24 cellular contexts compared by ENCODE assay signal in genomic region chr9:134896834-134897583, GRCh38. TPM values are rescaled to one million over a fixed set of nuclear protein-coding genes. Genes with fewer than 3 reads are reported as not detected.
DNase-seq lines count a peak whose midpoint lies in the region; ATAC-seq, FAIRE-seq and TF ChIP-seq lines count a peak whose summit lies in the region.
"Had no signal": no experiment of that assay in that cellular context is flagged by ENCODE, and none has a peak within 500 bp of the region (broad histone marks: within the 10 kb centered on the region; RNA-seq: fewer than 3 reads in every experiment).

No MANE protein-coding gene starts in this region.

- peaks cover 10% of the 10 kb centered on the region for H3K9me3 Mint-ChIP-seq in activated T-helper 17 cell treated with anti-CD3 and anti-CD28 coated beads, Interleukin-2, amount 50 U/mL, for 72 hours
- H3K9me3 Mint-ChIP-seq: activated naive CD4-positive, alpha-beta T cell treated with anti-CD3 and anti-CD28 coated beads, Interleukin-2, amount 10 ng/mL, durations not matched to agents 7 days and 5 days had no signal

- H3K4me1 Mint-ChIP-seq in activated T-helper 17 cell treated with anti-CD3 and anti-CD28 coated beads, Interleukin-2, amount 50 U/mL, for 72 hours: no peaks in the 10 kb centered on the region
- H3K4me1 Mint-ChIP-seq: activated CD4-positive, alpha-beta T cell treated with anti-CD3 and anti-CD28 coated beads, Interleukin-2, amount 10 ng/mL, durations not matched to agents 24 days and 14 days; activated naive CD4-positive, alpha-beta T cell treated with anti-CD3 and anti-CD28 coated beads, Interleukin-2, amount 10 ng/mL, durations not matched to agents 7 days and 5 days; GM23338; immature natural killer cell; neural crest cell had no signal

- in situ Hi-C loops in HepG2 (cut with HindIII; ENCODE audit: extremely low pct_ligation_motif_present, low pct_unique_long_range_greater_than_20kb): no loop called here

- H3K4me2 ChIP-seq in HepG2 (ENCODE audit: low read depth, low read length) (no peak overlapping the region), Karpas-422 (ENCODE audit: low read depth, low read length, poor library complexity, severe bottlenecking) (no peak overlapping the region)
- H3K4me2 ChIP-seq: GM23338, PC-9 had no signal

- BruUV-seq in HepG2 (replicated peaks; lab: Mats Ljungman, UMichigan): no TSS peak

- DNase-seq in DMS 273 treated with DMSO at 0.1 percent for 48 hours (lab: John Stamatoyannopoulos, UW) (peak; percentile 75), SJCRH30 (no peak), HepG2 (ENCODE audit: low spot score) (no peak), spleen (no peak), putamen (ENCODE audit: low spot score) (no peak), Karpas-422 (no peak)
- DNase-seq: activated CD4-positive, alpha-beta T cell treated with anti-CD3 and anti-CD28 coated beads, Interleukin-2, amount 10 ng/mL, durations not matched to agents 24 days and 14 days; activated naive CD4-positive, alpha-beta T cell treated with anti-CD3 and anti-CD28 coated beads, Interleukin-2, amount 10 ng/mL, durations not matched to agents 7 days and 5 days; Calu3; erythroblast; GDM1; immature natural killer cell; KBM-7; mesendoderm; NCI-H1048; retina had no signal

- H3K4me3 ChIP-seq in SJCRH30: peak overlapping the region; percentile 24
- no peak overlapping the region for H3K4me3 ChIP-seq in HepG2 (replicated peaks in 1 of 3; ENCODE audit: insufficient read depth in 1 of 3, low read depth in 2 of 3, low read length in 3 of 3)
- no peak overlapping the region for H3K4me3 ChIP-seq in spleen
- H3K4me3 ChIP-seq in Karpas-422 (ENCODE audit: low read length): no peak overlapping the region
- H3K4me3 ChIP-seq: GM23338, PC-9 had no signal

- H3K27ac ChIP-seq in SJCRH30: peak overlapping the region; percentile 78
- H3K27ac ChIP-seq in HepG2 (ENCODE audit: extremely low read length, insufficient read depth, low read length): no peak overlapping the region
- peak overlapping the region in 7 of 8 donors; percentile 56 to 88 (median 74) for H3K27ac ChIP-seq in spleen
- no peak overlapping the region for H3K27ac ChIP-seq in Karpas-422 (ENCODE audit: low read length)
- H3K27ac ChIP-seq: PC-9 had no signal

- H3K4me1 ChIP-seq in SJCRH30 (peaks cover 20% of the 10 kb centered on the region), HepG2 (ENCODE audit: insufficient read depth, low read length) (no peaks in the 10 kb centered on the region), spleen (peaks cover 0 to 39% (median 8%) of the 10 kb centered on the region in 6 donors), Karpas-422 (ENCODE audit: low read length) (no peaks in the 10 kb centered on the region)

- CTCF ChIA-PET in HepG2 (lab: Yijun Ruan, JAX; ENCODE audit: low intra/inter-chr PET ratio, low total read pairs): no interaction called here

- H3K9me2 ChIP-seq in Karpas-422 (replicated peaks; ENCODE audit: insufficient read depth, low read length): no peaks in the 10 kb centered on the region; the same call in 1 of the 2 replicates

- TF ChIP-seq RAD21 in HepG2 (CRISPR knock-in tag; IDR thresholded peaks at IDR 0.05): no peak

- H2AFZ ChIP-seq in HepG2 (ENCODE audit: low read length) (no peak overlapping the region), Karpas-422 (ENCODE audit: low read length) (no peak overlapping the region)
- H2AFZ ChIP-seq: GM23338, PC-9 had no signal

- no peaks in the 10 kb centered on the region for H3K27me3 ChIP-seq in SJCRH30
- peaks cover 3 to 19% of the 10 kb centered on the region in 2 experiments; a peak in 3 of 5 replicates for H3K27me3 ChIP-seq in HepG2 (ENCODE audit: control insufficient read depth in 1 of 2, insufficient read depth in 2 of 2, low read length in 2 of 2)
- H3K27me3 ChIP-seq in spleen (replicated peaks in 1 of 7): peaks cover 0 to 11% (median 0%) of the 10 kb centered on the region in 7 donors
- 0 out of 2 replicates have a peak, but pooled peaks cover 4% of the 10 kb centered on the region for H3K27me3 ChIP-seq in Karpas-422 (ENCODE audit: low read length)

- no peak for FAIRE-seq in HepG2 (lab: Jason Lieb, UNC)
- FAIRE-seq: TTC549 had no signal

- peaks cover 7% of the 10 kb centered on the region for H3K9me3 ChIP-seq in SJCRH30 (replicated peaks)
- H3K9me3 ChIP-seq in HepG2 (ENCODE audit: low read length): no peaks in the 10 kb centered on the region
- peaks cover 0 to 28% (median 16%) of the 10 kb centered on the region in 8 donors for H3K9me3 ChIP-seq in spleen
- peaks cover 3% of the 10 kb centered on the region; the same call in 1 of the 2 replicates for H3K9me3 ChIP-seq in Karpas-422 (ENCODE audit: low read length)

- H3K36me3 Mint-ChIP-seq in activated T-helper 17 cell treated with anti-CD3 and anti-CD28 coated beads, Interleukin-2, amount 50 U/mL, for 72 hours (ENCODE audit: low read depth): no peaks in the 10 kb centered on the region
- H3K36me3 Mint-ChIP-seq: activated naive CD4-positive, alpha-beta T cell treated with anti-CD3 and anti-CD28 coated beads, Interleukin-2, amount 10 ng/mL, durations not matched to agents 7 days and 5 days; immature natural killer cell had no signal

- no peak for TF ChIP-seq POLR2A in HepG2 (IDR thresholded peaks at IDR 0.05; ENCODE audit: insufficient read depth in 1 of 2, low read depth in 2 of 2, low read length in 2 of 2)
- no peak for TF ChIP-seq POLR2A in spleen (IDR thresholded peaks at IDR 0.05)

- no peak for TF ChIP-seq EP300 in HepG2 (IDR thresholded peaks at IDR 0.05; ENCODE audit: low read depth in 2 of 2, low read length in 2 of 2)
- TF ChIP-seq EP300 in HepG2 (CRISPR knock-in tag; IDR thresholded peaks at IDR 0.05; ENCODE audit: borderline replicate concordance): no peak

- H3K79me2 ChIP-seq in HepG2 (ENCODE audit: insufficient read depth, low read length) (no peaks in the 10 kb centered on the region), Karpas-422 (ENCODE audit: low read length) (no peaks in the 10 kb centered on the region)

- H3K36me3 ChIP-seq in SJCRH30 (no peaks in the 10 kb centered on the region), HepG2 (replicated peaks in 1 of 2; ENCODE audit: control insufficient read depth in 1 of 2, insufficient read depth in 2 of 2, low read length in 2 of 2) (no peaks in the 10 kb centered on the region), spleen (no peaks in the 10 kb centered on the region), Karpas-422 (ENCODE audit: insufficient read depth, low read length) (no peaks in the 10 kb centered on the region)

- 49% methylated on average over 14 of the region's 14 CpGs for WGBS in HepG2 (ENCODE audit: low lambda C conversion rate)
- 68 to 78% (median 75%) methylated on average over 14 of the region's 14 CpGs for WGBS in spleen, 5 donors

- intact Hi-C loops in HepG2 (cut with micrococcal nuclease; ENCODE audit: unreplicated experiment): no loop called here
- intact Hi-C loops in spleen (cut with DNase I; ENCODE audit: low total_unique reads): no loop called here

- no peak overlapping the region for H3K27ac Mint-ChIP-seq in activated T-helper 17 cell treated with anti-CD3 and anti-CD28 coated beads, Interleukin-2, amount 50 U/mL, for 72 hours
- H3K27ac Mint-ChIP-seq: activated CD4-positive, alpha-beta T cell treated with anti-CD3 and anti-CD28 coated beads, Interleukin-2, amount 10 ng/mL, durations not matched to agents 24 days and 14 days; activated naive CD4-positive, alpha-beta T cell treated with anti-CD3 and anti-CD28 coated beads, Interleukin-2, amount 10 ng/mL, durations not matched to agents 7 days and 5 days; dendritic cell treated with granulocyte-macrophage colony-stimulating factor and Interleukin-4, amounts not matched to agents 40 ng/mL and 50 ng/mL, for 4 days; GM23338; immature natural killer cell had no signal

- ATAC-seq in HepG2: no peak
- ATAC-seq in activated T-helper 17 cell treated with anti-CD3 and anti-CD28 coated beads, Interleukin-2, amount 50 U/mL, for 72 hours (replicated peaks): no peak
- no peak for ATAC-seq in HG02981 (IDR thresholded peaks at IDR 0.05; ENCODE audit: unreplicated experiment)
- ATAC-seq: GM23338 had no signal

- H3K27me3 Mint-ChIP-seq in activated T-helper 17 cell treated with anti-CD3 and anti-CD28 coated beads, Interleukin-2, amount 50 U/mL, for 72 hours: peaks cover 29% of the 10 kb centered on the region
- H3K27me3 Mint-ChIP-seq: activated CD4-positive, alpha-beta T cell treated with anti-CD3 and anti-CD28 coated beads, Interleukin-2, amount 10 ng/mL, durations not matched to agents 24 days and 14 days; activated naive CD4-positive, alpha-beta T cell treated with anti-CD3 and anti-CD28 coated beads, Interleukin-2, amount 10 ng/mL, durations not matched to agents 7 days and 5 days had no signal

- H3K9ac ChIP-seq in HepG2 (ENCODE audit: insufficient read depth, low read depth, low read length) (no peak overlapping the region), Karpas-422 (ENCODE audit: low read length) (no peak overlapping the region)

- TF ChIP-seq CTCF in HepG2 (CRISPR knock-in tag; IDR thresholded peaks at IDR 0.05) (no peak), spleen (IDR thresholded peaks at IDR 0.05 in 8 of 11, conservative IDR thresholded peaks at IDR 0.05 in 3 of 11) (no peak)

- H4K20me1 ChIP-seq in HepG2 (ENCODE audit: insufficient read depth, low read length) (no peaks in the 10 kb centered on the region), Karpas-422 (ENCODE audit: insufficient read depth, low read depth, low read length) (no peaks in the 10 kb centered on the region)

- H3K4me3 Mint-ChIP-seq in activated T-helper 17 cell treated with anti-CD3 and anti-CD28 coated beads, Interleukin-2, amount 50 U/mL, for 72 hours: no peak overlapping the region
- H3K4me3 Mint-ChIP-seq: activated CD4-positive, alpha-beta T cell treated with anti-CD3 and anti-CD28 coated beads, Interleukin-2, amount 10 ng/mL, durations not matched to agents 24 days and 14 days; activated naive CD4-positive, alpha-beta T cell treated with anti-CD3 and anti-CD28 coated beads, Interleukin-2, amount 10 ng/mL, durations not matched to agents 7 days and 5 days; dendritic cell treated with granulocyte-macrophage colony-stimulating factor and Interleukin-4, amounts not matched to agents 40 ng/mL and 50 ng/mL, for 4 days; GM23338; immature natural killer cell; neural crest cell had no signal

- POLR2A ChIA-PET in HepG2 (lab: Yijun Ruan, JAX): no interaction called here

RNA-seq across cellular contexts. Expression of gene FCN2, which starts 16.4 kb away (rescaled TPM):
- not detected in 2 replicates for total RNA-seq in SJCRH30 (2014; rRNA removed; shearing (Covaris generic))
- not detected in 2 replicates for total RNA-seq in HepG2 (2016; rRNA removed; fragmentation: Illumina TruSeq; extraction: Trizol)
- not detected in 2 replicates for total RNA-seq in HepG2 (2016; cell fraction: cytosol; rRNA removed; fragmentation: Illumina TruSeq; extraction: Trizol; ENCODE audit: low read depth)
- total RNA-seq in HepG2 (2016; cell fraction: insoluble cytoplasmic fraction; rRNA removed; fragmentation: Illumina TruSeq; extraction: Trizol): not detected in 2 replicates
- not detected in 2 replicates for total RNA-seq in HepG2 (2016; cell fraction: membrane; rRNA removed; fragmentation: Illumina TruSeq; extraction: Trizol)
- not detected in 2 replicates for total RNA-seq in HepG2 (2016; cell fraction: nucleus; rRNA removed; fragmentation: Illumina TruSeq; extraction: Trizol)
- polyA plus RNA-seq in HepG2 (2011; rRNA removed): not detected in 2 replicates
- not detected in 2 replicates for polyA plus RNA-seq in HepG2 (2011; cell fraction: cytosol; rRNA removed)
- not detected in 2 replicates for polyA plus RNA-seq in HepG2 (2011; cell fraction: nucleus; rRNA removed)
- polyA plus RNA-seq in HepG2 (2012): not detected in 2 replicates
- polyA plus RNA-seq in HepG2 (2016; cell fraction: cytosol; fragmentation: Illumina TruSeq; extraction: Trizol; ENCODE audit: low read depth): not detected in 2 replicates
- polyA plus RNA-seq in HepG2 (2016; cell fraction: insoluble cytoplasmic fraction; fragmentation: Illumina TruSeq; extraction: Trizol; ENCODE audit: low read depth): not detected in 2 replicates
- polyA plus RNA-seq in HepG2 (2016; cell fraction: membrane; fragmentation: Illumina TruSeq; extraction: Trizol; ENCODE audit: low read depth): not detected in 2 replicates
- not detected in 2 replicates for polyA plus RNA-seq in HepG2 (2016; cell fraction: nucleus; fragmentation: Illumina TruSeq; extraction: Trizol; ENCODE audit: insufficient read depth, low read depth)
- not detected in 2 replicates for polyA minus RNA-seq in HepG2 (2011; rRNA and poly(A)+ RNA removed; ENCODE audit: low replicate concordance)
- not detected in 2 replicates for polyA minus RNA-seq in HepG2 (2011; cell fraction: cytosol; rRNA and poly(A)+ RNA removed)
- polyA minus RNA-seq in HepG2 (2011; cell fraction: nucleus; rRNA and poly(A)+ RNA removed): not detected in 2 replicates
- 1 to 10 TPM in 4 of 7 donors, under 1 TPM in 2, not detected in 1; 0.65 to 7.6 (median 1.9) TPM for total RNA-seq in spleen
- polyA plus RNA-seq in spleen: 1 to 10 TPM in 2 of 3 donors, under 1 TPM in 1; 0.38 to 3.7 (median 1.0) TPM
- total RNA-seq in activated T-helper 17 cell treated with anti-CD3 and anti-CD28 coated beads, Interleukin-2, amount 50 U/mL, for 72 hours: not detected
- not detected in 2 replicates for total RNA-seq in Karpas-422 (2014; rRNA removed; shearing (Covaris generic); ENCODE audit: low replicate concordance)
- total RNA-seq: activated CD4-positive, alpha-beta T cell treated with anti-CD3 and anti-CD28 coated beads, Interleukin-2, amount 10 ng/mL, durations not matched to agents 24 days and 14 days; Calu3; glomerular endothelial cell; GM23338; neural crest cell; PC-9 had no signal
- polyA plus RNA-seq: GM23338, immature natural killer cell had no signal

RNA-seq across cellular contexts. Expression of gene FCN1, which starts 20.7 kb away (rescaled TPM):
- not detected in 2 replicates for total RNA-seq in SJCRH30 (2014; rRNA removed; shearing (Covaris generic))
- total RNA-seq in HepG2 (2016; rRNA removed; fragmentation: Illumina TruSeq; extraction: Trizol) (not detected in 2 replicates), spleen (100 to 1,000 TPM in 3 of 7 donors, 10 to 100 TPM in 4; 33.1 to 209 (median 77.5) TPM)
- not detected in 2 replicates for total RNA-seq in HepG2 (2016; cell fraction: cytosol; rRNA removed; fragmentation: Illumina TruSeq; extraction: Trizol; ENCODE audit: low read depth)
- total RNA-seq in HepG2 (2016; cell fraction: insoluble cytoplasmic fraction; rRNA removed; fragmentation: Illumina TruSeq; extraction: Trizol): not detected in 2 replicates
- not detected in 2 replicates for total RNA-seq in HepG2 (2016; cell fraction: membrane; rRNA removed; fragmentation: Illumina TruSeq; extraction: Trizol)
- not detected in 2 replicates for total RNA-seq in HepG2 (2016; cell fraction: nucleus; rRNA removed; fragmentation: Illumina TruSeq; extraction: Trizol)
- polyA plus RNA-seq in HepG2 (2011; rRNA removed) (not detected in 2 replicates), spleen (10 to 100 TPM in 2 of 3 donors, 1 to 10 TPM in 1; 5.2 to 30.0 (median 21.9) TPM)
- polyA plus RNA-seq in HepG2 (2011; cell fraction: cytosol; rRNA removed): not detected in 2 replicates
- not detected in 2 replicates for polyA plus RNA-seq in HepG2 (2011; cell fraction: nucleus; rRNA removed)
- not detected in 2 replicates for polyA plus RNA-seq in HepG2 (2012)
- polyA plus RNA-seq in HepG2 (2016; cell fraction: cytosol; fragmentation: Illumina TruSeq; extraction: Trizol; ENCODE audit: low read depth): not detected in 2 replicates
- not detected in 2 replicates for polyA plus RNA-seq in HepG2 (2016; cell fraction: insoluble cytoplasmic fraction; fragmentation: Illumina TruSeq; extraction: Trizol; ENCODE audit: low read depth)
- polyA plus RNA-seq in HepG2 (2016; cell fraction: membrane; fragmentation: Illumina TruSeq; extraction: Trizol; ENCODE audit: low read depth): not detected in 2 replicates
- not detected in 2 replicates for polyA plus RNA-seq in HepG2 (2016; cell fraction: nucleus; fragmentation: Illumina TruSeq; extraction: Trizol; ENCODE audit: insufficient read depth, low read depth)
- polyA minus RNA-seq in HepG2 (2011; rRNA and poly(A)+ RNA removed; ENCODE audit: low replicate concordance): not detected in 2 replicates
- not detected in 2 replicates for polyA minus RNA-seq in HepG2 (2011; cell fraction: cytosol; rRNA and poly(A)+ RNA removed)
- not detected in 2 replicates for polyA minus RNA-seq in HepG2 (2011; cell fraction: nucleus; rRNA and poly(A)+ RNA removed)
- total RNA-seq in activated T-helper 17 cell treated with anti-CD3 and anti-CD28 coated beads, Interleukin-2, amount 50 U/mL, for 72 hours: not detected
- not detected in 2 replicates for total RNA-seq in Karpas-422 (2014; rRNA removed; shearing (Covaris generic); ENCODE audit: low replicate concordance)
- total RNA-seq: activated CD4-positive, alpha-beta T cell treated with anti-CD3 and anti-CD28 coated beads, Interleukin-2, amount 10 ng/mL, durations not matched to agents 24 days and 14 days; Calu3; glomerular endothelial cell; GM23338; neural crest cell; PC-9 had no signal
- polyA plus RNA-seq: GM23338 had no signal

Comparison
In these comparisons a context has a peak if more than half of its experiments do, and no peak if none do; other contexts are left out.
1. H3K27ac ChIP-seq: peak in SJCRH30 (single experiment) and spleen (7 of 8); none in HepG2 (single experiment) and Karpas-422 (single experiment).
2. RNA of gene FCN1, which starts 20.7 kb away (total RNA-seq): 33.1 to 209 TPM in spleen; not detected in activated T-helper 17 cell treated with anti-CD3 and anti-CD28 coated beads, Interleukin-2, amount 50 U/mL, for 72 hours, not detected in SJCRH30, not detected in HepG2 and not detected in Karpas-422; every median in the first group is over 10 times any median in the second.